1 cellular context compared by ENCODE assay signal in the genomic region with DNA sequence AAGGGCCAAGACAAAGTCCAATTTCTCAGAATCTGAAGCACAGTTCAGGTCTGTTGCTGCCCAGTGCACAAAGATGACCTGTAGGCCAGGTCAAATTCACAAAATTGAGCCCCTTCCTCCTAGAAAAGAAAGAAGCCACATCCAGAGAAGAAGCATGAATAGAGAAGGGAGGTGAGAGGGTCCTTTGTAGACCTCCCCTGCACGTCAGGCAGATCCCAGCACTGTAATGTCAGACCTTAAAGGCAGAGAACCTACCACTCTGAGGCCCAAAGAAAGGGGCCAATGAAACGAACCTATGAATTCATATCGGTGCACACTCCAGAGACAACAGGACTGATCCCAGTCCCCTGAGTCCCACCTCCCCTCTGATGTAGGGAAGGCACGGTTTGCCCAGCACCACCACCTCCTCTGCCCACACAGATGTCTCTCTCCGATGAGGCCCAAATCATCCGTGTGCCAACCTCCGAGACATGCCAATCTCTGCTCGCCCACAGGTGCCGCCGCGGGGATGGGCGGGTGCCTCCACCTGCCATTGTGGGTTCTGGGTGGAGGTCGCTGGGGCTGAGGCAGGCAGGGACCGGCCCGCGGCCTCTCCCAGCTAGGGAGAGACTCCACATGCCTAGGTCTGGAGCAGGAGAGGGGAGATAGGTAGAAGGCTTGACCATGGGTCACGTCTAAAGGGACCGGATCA.
TF ChIP-seq lines count a peak whose summit lies in the region.

No MANE protein-coding gene starts in this region.

TF ChIP-seq in H1, 55 proteins besides CTCF, POLR2A, EP300 and RAD21:
- TF ChIP-seq, protein P1, sequence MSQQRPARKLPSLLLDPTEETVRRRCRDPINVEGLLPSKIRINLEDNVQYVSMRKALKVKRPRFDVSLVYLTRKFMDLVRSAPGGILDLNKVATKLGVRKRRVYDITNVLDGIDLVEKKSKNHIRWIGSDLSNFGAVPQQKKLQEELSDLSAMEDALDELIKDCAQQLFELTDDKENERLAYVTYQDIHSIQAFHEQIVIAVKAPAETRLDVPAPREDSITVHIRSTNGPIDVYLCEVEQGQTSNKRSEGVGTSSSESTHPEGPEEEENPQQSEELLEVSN (IDR thresholded peaks at IDR 0.05): 0 out of 2 replicates have a peak, but pooled peaks have one; percentile 34
- no peak for TF ChIP-seq HDAC6 (IDR thresholded peaks at IDR 0.05; ENCODE audit: low read depth, low read length)
- TF ChIP-seq, protein P2, sequence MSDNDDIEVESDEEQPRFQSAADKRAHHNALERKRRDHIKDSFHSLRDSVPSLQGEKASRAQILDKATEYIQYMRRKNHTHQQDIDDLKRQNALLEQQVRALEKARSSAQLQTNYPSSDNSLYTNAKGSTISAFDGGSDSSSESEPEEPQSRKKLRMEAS (IDR thresholded peaks at IDR 0.05): peak; percentile 9; the same call in 1 of the 2 replicates
